ENCODE assay signal across 14 cellular contexts in genomic region chr2:221779614-221780067, GRCh38.
DNase-seq lines count a peak whose midpoint lies in the region; TF ChIP-seq lines count a peak whose summit lies in the region.
"Had no signal": no experiment of that assay in that cellular context is flagged by ENCODE, and none has a peak within 500 bp of the region (broad histone marks: within the 10 kb centered on the region; RNA-seq: fewer than 3 reads in every experiment).

No MANE protein-coding gene starts in this region.

- no peak overlapping the region for H4K8ac ChIP-seq in mesenchymal stem cell (ENCODE audit: low read length)

- WGBS in mammary epithelial cell (ENCODE audit: low coverage, missing lambda C conversion rate), result 10% methylated on average over 4 of the region's 4 CpGs
- 68% methylated on average over 3 of the region's 4 CpGs for WGBS in mesenchymal stem cell
- 67 to 83% methylated on average over 1 to 4 of the region's 4 CpGs for WGBS in transverse colon (ENCODE audit: low coverage in 1 of 2), 2 donors
- 67 to 69% methylated on average over 4 of the region's 4 CpGs for WGBS in thyroid gland, 2 donors

- H3K4ac ChIP-seq in mesenchymal stem cell (ENCODE audit: low read depth in 1 of 2, low read length in 2 of 2), result no peak overlapping the region

- H2BK5ac ChIP-seq in mesenchymal stem cell (ENCODE audit: low read depth, low read length, poor library complexity, severe bottlenecking), result no peak overlapping the region

- no peak overlapping the region for H2AK5ac ChIP-seq in mesenchymal stem cell (ENCODE audit: low read length, severe bottlenecking)

- no peak overlapping the region for H2BK12ac ChIP-seq in mesenchymal stem cell (ENCODE audit: low read length in 2 of 2)

- H3K4me1 ChIP-seq in mammary epithelial cell (ENCODE audit: insufficient read depth, low read length) (no peaks in the 10 kb centered on the region), mesenchymal stem cell (ENCODE audit: control insufficient read depth, insufficient read depth, low read depth, low read length) (peaks cover 5% of the 10 kb centered on the region), transverse colon (peaks cover 0 to 4% (median 0%) of the 10 kb centered on the region in 4 donors), thyroid gland (no peaks in the 10 kb centered on the region)

- intact Hi-C loops in MCF 10A (cut with micrococcal nuclease), result no loop called here
- intact Hi-C loops in mammary epithelial cell (cut with micrococcal nuclease), result no loop called here
- intact Hi-C loops in transverse colon (cut with DNase I; ENCODE audit: low total_unique reads), result no loop called here
- intact Hi-C loops in thyroid gland (cut with DNase I), result no loop called here

- no peak for TF ChIP-seq EP300 in transverse colon (IDR thresholded peaks at IDR 0.05; ENCODE audit: low read depth)

- H3K9me3 ChIP-seq in mammary epithelial cell (replicated peaks; ENCODE audit: insufficient read depth, low read length), result no peaks in the 10 kb centered on the region
- no peaks in the 10 kb centered on the region for H3K9me3 ChIP-seq in mesenchymal stem cell (ENCODE audit: control insufficient read depth, low read length)
- no peaks in the 10 kb centered on the region for H3K9me3 ChIP-seq in transverse colon
- no peaks in the 10 kb centered on the region for H3K9me3 ChIP-seq in thyroid gland

- H3K9ac ChIP-seq in mammary epithelial cell (ENCODE audit: insufficient read depth, low read length), result no peak overlapping the region
- H3K9ac ChIP-seq in mesenchymal stem cell (ENCODE audit: low read length), result peak overlapping the region; percentile 71

- H4K91ac ChIP-seq in mesenchymal stem cell (ENCODE audit: low read length), result no peak overlapping the region

- H3K27ac ChIP-seq in mammary epithelial cell (ENCODE audit: insufficient read depth, low read depth, low read length), result no peak overlapping the region
- peak overlapping the region; percentile 57 for H3K27ac ChIP-seq in mesenchymal stem cell (ENCODE audit: low read length, poor library complexity, severe bottlenecking)
- H3K27ac ChIP-seq in transverse colon, result peak overlapping the region; percentile 16 to 79 (median 64)
- H3K27ac ChIP-seq in thyroid gland, result no peak overlapping the region
- H3K27ac ChIP-seq: 22Rv1 had no signal

- dilution Hi-C loops in mammary epithelial cell (cut with HindIII; ENCODE audit: low sequenced_read_pairs), result no loop called here

- no peak overlapping the region for H3K4me2 ChIP-seq in mammary epithelial cell (ENCODE audit: insufficient read depth, low read depth, low read length)
- H3K4me2 ChIP-seq in mesenchymal stem cell (ENCODE audit: low read length, poor library complexity, severe bottlenecking), result no peak overlapping the region

- no peaks in the 10 kb centered on the region for H3K36me3 Mint-ChIP-seq in MCF 10A (ENCODE audit: insufficient read depth, unreplicated experiment)

- no peaks in the 10 kb centered on the region for H4K20me1 ChIP-seq in mammary epithelial cell (ENCODE audit: insufficient read depth, low read length)

- H2BK15ac ChIP-seq in mesenchymal stem cell (ENCODE audit: low read depth, poor library complexity, severe bottlenecking), result no peak overlapping the region

- TF ChIP-seq CTCF in MCF 10A (IDR thresholded peaks at IDR 0.05; ENCODE audit: unreplicated experiment), result no peak
- TF ChIP-seq CTCF in mammary epithelial cell (conservative IDR thresholded peaks at IDR 0.05 in 1 of 2, IDR thresholded peaks at IDR 0.05 in 1 of 2; ENCODE audit: extremely low read depth in 1 of 2, insufficient read depth in 1 of 2, low read depth in 1 of 2, low read length in 2 of 2), result no peak
- TF ChIP-seq CTCF in choroid plexus epithelial cell (conservative IDR thresholded peaks at IDR 0.05; ENCODE audit: low read depth, low read length), result no peak
- no peak for TF ChIP-seq CTCF in transverse colon (IDR thresholded peaks at IDR 0.05)
- no peak for TF ChIP-seq CTCF in thyroid gland (IDR thresholded peaks at IDR 0.05)

- H3K27me3 ChIP-seq in mammary epithelial cell (ENCODE audit: insufficient read depth, low read length) (peaks cover 1% of the 10 kb centered on the region), mesenchymal stem cell (ENCODE audit: control insufficient read depth in 1 of 2, insufficient read depth in 1 of 2, low read length in 2 of 2) (no peaks in the 10 kb centered on the region), transverse colon (no peaks in the 10 kb centered on the region), thyroid gland (no peaks in the 10 kb centered on the region)

- H3K14ac ChIP-seq in mesenchymal stem cell (ENCODE audit: low read length in 2 of 2), result no peak overlapping the region

- DNase-seq in MCF 10A (ENCODE audit: unreplicated experiment) (peak; percentile 9), mammary epithelial cell (no peak), choroid plexus epithelial cell (ENCODE audit: low read depth) (peak; percentile 2), mesenchymal stem cell (peak; percentile 15), transverse colon (peak; percentile 12), NCI-H774 (lab: John Stamatoyannopoulos, UW) (no peak), thyroid gland (no peak)
- DNase-seq in activated CD4-positive, CD25-positive, alpha-beta regulatory T cell (lab: John Stamatoyannopoulos, UW), result no peak
- DNase-seq: activated T-cell treated with anti-CD3 and anti-CD28 coated beads, Interleukin-2, amount 50 U/mL, for 1 hour; erythroblast; MV-4-11; NCI-H524 treated with DMSO at 0.1 percent for 48 hours; stimulated activated naive CD4-positive, alpha-beta T cell had no signal

- no peaks in the 10 kb centered on the region for H3K79me2 ChIP-seq in mammary epithelial cell (ENCODE audit: insufficient read depth, low read length)

- BruUV-seq in MCF 10A (replicated peaks; lab: Mats Ljungman, UMichigan) (no TSS peak), mammary epithelial cell (replicated peaks; lab: Mats Ljungman, UMichigan) (no TSS peak)

- no peak overlapping the region for H3K4me3 Mint-ChIP-seq in MCF 10A (ENCODE audit: unreplicated experiment)

- no peak overlapping the region for H3K4me3 ChIP-seq in mammary epithelial cell (replicated peaks in 1 of 3; ENCODE audit: insufficient read depth in 1 of 3, low read depth in 2 of 3, low read length in 3 of 3)
- no peak overlapping the region for H3K4me3 ChIP-seq in choroid plexus epithelial cell (ENCODE audit: low read depth, low read length)
- peak overlapping the region in 1 of 2 experiments; percentile 50 for H3K4me3 ChIP-seq in mesenchymal stem cell (ENCODE audit: insufficient read depth in 1 of 2, low read depth in 1 of 2, low read length in 2 of 2)
- H3K4me3 ChIP-seq in transverse colon, result no peak overlapping the region
- no peak overlapping the region for H3K4me3 ChIP-seq in thyroid gland (replicated peaks in 1 of 3)

- H3K18ac ChIP-seq in mesenchymal stem cell (ENCODE audit: low read depth in 1 of 2, low read length in 2 of 2), result peak overlapping the region in 1 of 2 experiments; percentile 43

- H3K27me3 Mint-ChIP-seq in MCF 10A (ENCODE audit: insufficient read depth, unreplicated experiment), result no peaks in the 10 kb centered on the region

- H2AFZ ChIP-seq in mammary epithelial cell (ENCODE audit: low read depth, low read length), result no peak overlapping the region
- no peak overlapping the region for H2AFZ ChIP-seq in mesenchymal stem cell (ENCODE audit: low read depth, low read length)

- CTCF ChIA-PET in MCF 10A (lab: Yijun Ruan, JAX), result interaction anchor here (0.6 kb wide), 1 partner anchor 25 kb away, joined by 3 read pairs; no protein-coding TSS in a partner anchor
- CTCF ChIA-PET in mammary epithelial cell (lab: Charles Lee; ENCODE audit: low non-redundant PET), result no interaction called here

- peak overlapping the region; percentile 10 for H3K27ac Mint-ChIP-seq in MCF 10A (ENCODE audit: low read depth, unreplicated experiment)

- no peaks in the 10 kb centered on the region for H3K79me1 ChIP-seq in mesenchymal stem cell (replicated peaks; ENCODE audit: low read length, poor library complexity, severe bottlenecking)

- H2BK120ac ChIP-seq in mesenchymal stem cell (ENCODE audit: low read depth, low read length), result no peak overlapping the region

- H3K23ac ChIP-seq in mesenchymal stem cell (ENCODE audit: low read length in 2 of 2), result no peak overlapping the region

- no peak for TF ChIP-seq POLR2A in transverse colon (IDR thresholded peaks at IDR 0.05)
- no peak for TF ChIP-seq POLR2A in thyroid gland (IDR thresholded peaks at IDR 0.05)

- H3K4me1 Mint-ChIP-seq in MCF 10A (ENCODE audit: insufficient read depth, unreplicated experiment), result no peaks in the 10 kb centered on the region

- H3K36me3 ChIP-seq in mammary epithelial cell (ENCODE audit: insufficient read depth, low read length), result no peaks in the 10 kb centered on the region
- H3K36me3 ChIP-seq in mesenchymal stem cell (ENCODE audit: control insufficient read depth in 1 of 2, insufficient read depth in 2 of 2, low read depth in 1 of 2, low read length in 2 of 2), result no peaks in the 10 kb centered on the region
- H3K36me3 ChIP-seq in transverse colon, result no peaks in the 10 kb centered on the region
- no peaks in the 10 kb centered on the region for H3K36me3 ChIP-seq in thyroid gland

- H3K9me3 Mint-ChIP-seq in MCF 10A (ENCODE audit: unreplicated experiment), result no peaks in the 10 kb centered on the region

- in situ Hi-C loops in mammary epithelial cell (cut with MboI; ENCODE audit: low sequenced_read_pairs in 2 of 2) (no loop called here), transverse colon (cut with MboI; ENCODE audit: low pct_ligation_motif_present in 1 of 4, low pct_unique_long_range_greater_than_20kb in 1 of 4, low sequenced_read_pairs in 3 of 4) (no loop called here)

- POLR2A ChIA-PET in MCF 10A (lab: Yijun Ruan, JAX), result no interaction called here

Comparison
In these comparisons a context has a peak if more than half of its experiments do, and no peak if none do; other contexts are left out.
1. DNase-seq: peak in MCF 10A (single experiment), choroid plexus epithelial cell (single experiment), mesenchymal stem cell (single experiment) and transverse colon (single experiment); none in mammary epithelial cell (single experiment), NCI-H774 (single experiment), activated CD4-positive, CD25-positive, alpha-beta regulatory T cell (0 of 4) and thyroid gland (0 of 2).
2. H3K27ac ChIP-seq: peak in mesenchymal stem cell (single experiment) and transverse colon (4 of 4); none in mammary epithelial cell (single experiment) and thyroid gland (0 of 3).